Comparison of ENCODE assay signal across 9 cellular contexts in genomic region chr10:117318909-117319308, GRCh38. TPM values are rescaled to one million over a fixed set of nuclear protein-coding genes. Genes with fewer than 3 reads are reported as not detected.
DNase-seq lines count a peak whose midpoint lies in the region; ATAC-seq and TF ChIP-seq lines count a peak whose summit lies in the region.
"Had no signal": no experiment of that assay in that cellular context is flagged by ENCODE, and none has a peak within 500 bp of the region (broad histone marks: within the 10 kb centered on the region; RNA-seq: fewer than 3 reads in every experiment).

No MANE protein-coding gene starts in this region.

- no peak overlapping the region for H3K27ac Mint-ChIP-seq in type B pancreatic cell

- DNase-seq in heart right ventricle: no peak
- DNase-seq in Right ventricle myocardium superior: no peak
- DNase-seq in RKO (ENCODE audit: low spot score): peak; percentile 33
- peak; percentile 35 for DNase-seq in fibroblast of peridontal ligament (ENCODE audit: extremely low read depth)
- no peak for DNase-seq in type B pancreatic cell (ENCODE audit: extremely low spot score, unreplicated experiment)
- DNase-seq in amniotic stem cell (lab: John Stamatoyannopoulos, UW): no peak
- no peak for DNase-seq in NCI-H2081 (lab: John Stamatoyannopoulos, UW)
- DNase-seq: NCI-H2029 treated with DMSO at 0.1 percent for 48 hours had no signal

- H3K9me3 ChIP-seq in heart right ventricle: no peaks in the 10 kb centered on the region

- ATAC-seq in heart right ventricle: no peak
- ATAC-seq in Right ventricle myocardium superior (ENCODE audit: poor library complexity): no peak
- no peak for ATAC-seq in HG02588 (IDR thresholded peaks at IDR 0.05; ENCODE audit: unreplicated experiment)

- no peak overlapping the region for H3K4me3 ChIP-seq in heart right ventricle

- TF ChIP-seq CTCF in heart right ventricle (IDR thresholded peaks at IDR 0.05): peak in 5 of 9 donors; percentile 18 to 43 (median 33)
- peak; percentile 70 for TF ChIP-seq CTCF in type B pancreatic cell (conservative IDR thresholded peaks at IDR 0.05)

- peaks cover 3% of the 10 kb centered on the region for H3K36me3 Mint-ChIP-seq in type B pancreatic cell

- no peaks in the 10 kb centered on the region for H3K9me3 Mint-ChIP-seq in type B pancreatic cell

- no peak overlapping the region for H3K4me3 Mint-ChIP-seq in type B pancreatic cell

- no peak overlapping the region for H3K27ac ChIP-seq in heart right ventricle

- peaks cover 6% of the 10 kb centered on the region for H3K4me1 Mint-ChIP-seq in type B pancreatic cell (ENCODE audit: unreplicated experiment)

- peaks cover 0 to 13% (median 0%) of the 10 kb centered on the region in 9 donors for H3K4me1 ChIP-seq in heart right ventricle

- no peaks in the 10 kb centered on the region for H3K27me3 ChIP-seq in heart right ventricle

- H3K27me3 Mint-ChIP-seq in type B pancreatic cell: no peaks in the 10 kb centered on the region

- intact Hi-C loops in heart right ventricle (cut with DNase I): loop anchor here in 4 of 10 donors (2.0 to 10.0 kb wide), 3 partner anchors 94 to 102 kb away; no protein-coding TSS in a partner anchor
- intact Hi-C loops in Right ventricle myocardium superior (cut with DNase I): no loop called here

- peaks cover 0 to 32% (median 0%) of the 10 kb centered on the region in 9 donors for H3K36me3 ChIP-seq in heart right ventricle

RNA-seq across cellular contexts. Expression of gene PDZD8, which starts 56.3 kb away (rescaled TPM):
- total RNA-seq in heart right ventricle (10 to 100 TPM; 16.8 to 31.3 (median 23.1) TPM), Right ventricle myocardium superior (16.6 TPM), type B pancreatic cell (ENCODE audit: low replicate concordance) (31.7 and 32.1 TPM in 2 replicates)
- polyA plus RNA-seq in heart right ventricle: 1 to 10 TPM; 2.0 to 4.1 TPM

Comparison
In these comparisons a context has a peak if more than half of its experiments do, and no peak if none do; other contexts are left out.
1. DNase-seq: peak in RKO (single experiment) and fibroblast of peridontal ligament (single experiment); none in heart right ventricle (0 of 2), Right ventricle myocardium superior (single experiment), type B pancreatic cell (single experiment), amniotic stem cell (single experiment) and NCI-H2081 (0 of 2).